Comparison of ENCODE assay signal across 1 cellular context in the genomic region with DNA sequence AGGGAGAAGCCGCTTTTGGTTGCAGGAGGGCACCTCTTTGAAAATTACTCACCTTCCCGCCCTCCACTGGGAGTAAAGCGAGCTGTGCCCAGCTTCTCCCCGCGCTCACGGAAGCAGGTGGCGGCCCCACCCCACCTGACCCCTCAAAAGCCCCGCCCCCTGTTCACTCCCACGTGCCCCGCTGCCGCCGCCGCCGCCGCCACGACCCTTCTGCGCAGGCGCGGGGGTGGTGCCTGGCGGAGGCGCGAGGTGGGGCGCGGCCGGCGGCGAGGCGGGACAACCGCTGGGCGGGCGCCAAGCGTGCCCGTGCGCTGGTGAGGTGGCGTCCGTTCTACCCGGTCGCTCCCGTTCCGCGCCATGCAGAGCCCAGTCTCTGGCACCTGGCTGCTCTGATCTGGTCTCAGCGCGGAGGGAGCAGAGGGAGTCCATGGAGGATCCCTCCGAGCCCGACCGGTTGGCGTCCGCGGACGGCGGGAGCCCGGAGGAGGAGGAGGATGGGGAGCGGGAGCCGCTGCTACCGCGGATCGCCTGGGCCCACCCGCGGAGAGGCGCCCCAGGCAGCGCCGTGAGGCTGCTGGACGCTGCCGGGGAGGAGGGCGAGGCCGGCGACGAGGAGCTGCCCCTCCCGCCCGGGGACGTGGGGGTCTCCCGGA.
A peak's percentile ranks its signal among the peaks of the same experiment; 100 is the strongest.
TF ChIP-seq lines count a peak whose summit lies in the region.

TSS of gene PI4K2B (plus strand) at position 297 of the 653 bp plus-strand sequence. CDS start at position 428, 131 bp downstream.

TF ChIP-seq in K562, 482 proteins besides CTCF, POLR2A, EP300 and RAD21 (continued from another document and continues in another):
- TF ChIP-seq AFF4 (CRISPR knock-in tag; IDR thresholded peaks at IDR 0.05) (no peak), NFIX (CRISPR knock-in tag; IDR thresholded peaks at IDR 0.05; ENCODE audit: low read depth) (no peak), ZNF239 (CRISPR knock-in tag; IDR thresholded peaks at IDR 0.05) (no peak), EGR1 (conservative IDR thresholded peaks at IDR 0.05) (no peak; the same call in 1 of the 2 replicates), ZNF695 (CRISPR knock-in tag; IDR thresholded peaks at IDR 0.05) (no peak), ZNF146 (CRISPR knock-in tag; IDR thresholded peaks at IDR 0.05; ENCODE audit: unreplicated experiment) (no peak), HEY1 (CRISPR knock-in tag; IDR thresholded peaks at IDR 0.05; ENCODE audit: borderline replicate concordance) (no peak), ZNF79 (CRISPR knock-in tag; IDR thresholded peaks at IDR 0.05; ENCODE audit: low read depth) (no peak), ZNF57 (CRISPR knock-in tag; IDR thresholded peaks at IDR 0.05) (no peak), TOE1 (IDR thresholded peaks at IDR 0.05; ENCODE audit: borderline replicate concordance) (no peak), TOE1 (CRISPR knock-in tag; IDR thresholded peaks at IDR 0.05; ENCODE audit: borderline replicate concordance, low read depth) (no peak), SRSF3 (IDR thresholded peaks at IDR 0.05; ENCODE audit: insufficient read depth, low read length) (no peak), SMAD4 (CRISPR knock-in tag; conservative IDR thresholded peaks at IDR 0.05) (peak; percentile 70), ZNF75A (CRISPR knock-in tag; IDR thresholded peaks at IDR 0.05) (no peak), E2F4 (CRISPR knock-in tag; IDR thresholded peaks at IDR 0.05; ENCODE audit: low read depth) (no peak), DLX4 (CRISPR knock-in tag; IDR thresholded peaks at IDR 0.05) (no peak), GABPA (tag; conservative IDR thresholded peaks at IDR 0.05; ENCODE audit: low read depth) (no peak), SRSF7 (optimal IDR thresholded peaks at IDR 0.05; ENCODE audit: low read depth, low read length) (no peak), ZNF311 (CRISPR knock-in tag; IDR thresholded peaks at IDR 0.05) (no peak), GATAD2A (IDR thresholded peaks at IDR 0.05) (no peak), NCOA1 (IDR thresholded peaks at IDR 0.05; ENCODE audit: low read depth) (no peak), CBX3 (IDR thresholded peaks at IDR 0.05; ENCODE audit: borderline replicate concordance in 1 of 2, low read length in 2 of 2) (no peak), MEF2D (tag; conservative IDR thresholded peaks at IDR 0.05; ENCODE audit: low read depth) (no peak), HDGF (IDR thresholded peaks at IDR 0.05) (no peak), FOSL1 (tag; conservative IDR thresholded peaks at IDR 0.05) (no peak), USF1 (CRISPR knock-in tag; IDR thresholded peaks at IDR 0.05) (peak; percentile 77), CEBPG (CRISPR knock-in tag; IDR thresholded peaks at IDR 0.05) (no peak), CEBPG (tag; conservative IDR thresholded peaks at IDR 0.05 in 1 of 2, IDR thresholded peaks at IDR 0.05 in 1 of 2) (no peak), CBX2 (IDR thresholded peaks at IDR 0.05; ENCODE audit: insufficient read depth, low read length, poor library complexity, severe bottlenecking) (no peak), ZNF780A (CRISPR knock-in tag; IDR thresholded peaks at IDR 0.05) (no peak), XRCC4 (IDR thresholded peaks at IDR 0.05; ENCODE audit: extremely low read depth, insufficient read depth, insufficient read length) (no peak), STAG1 (CRISPR knock-in tag; IDR thresholded peaks at IDR 0.05; ENCODE audit: borderline replicate concordance) (no peak), ZNF444 (CRISPR knock-in tag; IDR thresholded peaks at IDR 0.05) (no peak), NR2C1 (IDR thresholded peaks at IDR 0.05) (no peak), NR2C1 (tag; IDR thresholded peaks at IDR 0.05) (no peak), SP2 (IDR thresholded peaks at IDR 0.05; ENCODE audit: extremely low read depth, low read depth, low read length, poor library complexity, severe bottlenecking) (no peak), ZBTB26 (CRISPR knock-in tag; IDR thresholded peaks at IDR 0.05) (no peak), NFATC3 (IDR thresholded peaks at IDR 0.05) (no peak)
- TF ChIP-seq, protein P1, sequence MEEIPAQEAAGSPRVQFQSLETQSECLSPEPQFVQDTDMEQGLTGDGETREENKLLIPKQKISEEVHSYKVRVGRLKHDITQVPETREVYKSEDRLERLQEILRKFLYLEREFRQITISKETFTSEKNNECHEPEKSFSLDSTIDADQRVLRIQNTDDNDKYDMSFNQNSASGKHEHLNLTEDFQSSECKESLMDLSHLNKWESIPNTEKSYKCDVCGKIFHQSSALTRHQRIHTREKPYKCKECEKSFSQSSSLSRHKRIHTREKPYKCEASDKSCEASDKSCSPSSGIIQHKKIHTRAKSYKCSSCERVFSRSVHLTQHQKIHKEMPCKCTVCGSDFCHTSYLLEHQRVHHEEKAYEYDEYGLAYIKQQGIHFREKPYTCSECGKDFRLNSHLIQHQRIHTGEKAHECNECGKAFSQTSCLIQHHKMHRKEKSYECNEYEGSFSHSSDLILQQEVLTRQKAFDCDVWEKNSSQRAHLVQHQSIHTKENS (CRISPR knock-in tag; IDR thresholded peaks at IDR 0.05): no peak
- TF ChIP-seq, protein P2, sequence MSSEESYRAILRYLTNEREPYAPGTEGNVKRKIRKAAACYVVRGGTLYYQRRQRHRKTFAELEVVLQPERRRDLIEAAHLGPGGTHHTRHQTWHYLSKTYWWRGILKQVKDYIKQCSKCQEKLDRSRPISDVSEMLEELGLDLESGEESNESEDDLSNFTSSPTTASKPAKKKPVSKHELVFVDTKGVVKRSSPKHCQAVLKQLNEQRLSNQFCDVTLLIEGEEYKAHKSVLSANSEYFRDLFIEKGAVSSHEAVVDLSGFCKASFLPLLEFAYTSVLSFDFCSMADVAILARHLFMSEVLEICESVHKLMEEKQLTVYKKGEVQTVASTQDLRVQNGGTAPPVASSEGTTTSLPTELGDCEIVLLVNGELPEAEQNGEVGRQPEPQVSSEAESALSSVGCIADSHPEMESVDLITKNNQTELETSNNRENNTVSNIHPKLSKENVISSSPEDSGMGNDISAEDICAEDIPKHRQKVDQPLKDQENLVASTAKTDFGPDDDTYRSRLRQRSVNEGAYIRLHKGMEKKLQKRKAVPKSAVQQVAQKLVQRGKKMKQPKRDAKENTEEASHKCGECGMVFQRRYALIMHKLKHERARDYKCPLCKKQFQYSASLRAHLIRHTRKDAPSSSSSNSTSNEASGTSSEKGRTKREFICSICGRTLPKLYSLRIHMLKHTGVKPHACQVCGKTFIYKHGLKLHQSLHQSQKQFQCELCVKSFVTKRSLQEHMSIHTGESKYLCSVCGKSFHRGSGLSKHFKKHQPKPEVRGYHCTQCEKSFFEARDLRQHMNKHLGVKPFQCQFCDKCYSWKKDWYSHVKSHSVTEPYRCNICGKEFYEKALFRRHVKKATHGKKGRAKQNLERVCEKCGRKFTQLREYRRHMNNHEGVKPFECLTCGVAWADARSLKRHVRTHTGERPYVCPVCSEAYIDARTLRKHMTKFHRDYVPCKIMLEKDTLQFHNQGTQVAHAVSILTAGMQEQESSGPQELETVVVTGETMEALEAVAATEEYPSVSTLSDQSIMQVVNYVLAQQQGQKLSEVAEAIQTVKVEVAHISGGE (CRISPR knock-in tag; IDR thresholded peaks at IDR 0.05): no peak; a peak in 1 of 6 replicates
- TF ChIP-seq, protein P3, sequence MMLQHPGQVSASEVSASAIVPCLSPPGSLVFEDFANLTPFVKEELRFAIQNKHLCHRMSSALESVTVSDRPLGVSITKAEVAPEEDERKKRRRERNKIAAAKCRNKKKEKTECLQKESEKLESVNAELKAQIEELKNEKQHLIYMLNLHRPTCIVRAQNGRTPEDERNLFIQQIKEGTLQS (IDR thresholded peaks at IDR 0.05): no peak
- TF ChIP-seq, protein P3 (CRISPR knock-in tag; conservative IDR thresholded peaks at IDR 0.05): no peak
- TF ChIP-seq, protein P4, sequence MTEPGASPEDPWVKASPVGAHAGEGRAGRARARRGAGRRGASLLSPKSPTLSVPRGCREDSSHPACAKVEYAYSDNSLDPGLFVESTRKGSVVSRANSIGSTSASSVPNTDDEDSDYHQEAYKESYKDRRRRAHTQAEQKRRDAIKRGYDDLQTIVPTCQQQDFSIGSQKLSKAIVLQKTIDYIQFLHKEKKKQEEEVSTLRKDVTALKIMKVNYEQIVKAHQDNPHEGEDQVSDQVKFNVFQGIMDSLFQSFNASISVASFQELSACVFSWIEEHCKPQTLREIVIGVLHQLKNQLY (CRISPR knock-in tag; conservative IDR thresholded peaks at IDR 0.05): no peak
- TF ChIP-seq, protein P5, sequence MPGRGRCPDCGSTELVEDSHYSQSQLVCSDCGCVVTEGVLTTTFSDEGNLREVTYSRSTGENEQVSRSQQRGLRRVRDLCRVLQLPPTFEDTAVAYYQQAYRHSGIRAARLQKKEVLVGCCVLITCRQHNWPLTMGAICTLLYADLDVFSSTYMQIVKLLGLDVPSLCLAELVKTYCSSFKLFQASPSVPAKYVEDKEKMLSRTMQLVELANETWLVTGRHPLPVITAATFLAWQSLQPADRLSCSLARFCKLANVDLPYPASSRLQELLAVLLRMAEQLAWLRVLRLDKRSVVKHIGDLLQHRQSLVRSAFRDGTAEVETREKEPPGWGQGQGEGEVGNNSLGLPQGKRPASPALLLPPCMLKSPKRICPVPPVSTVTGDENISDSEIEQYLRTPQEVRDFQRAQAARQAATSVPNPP (IDR thresholded peaks at IDR 0.05; ENCODE audit: borderline replicate concordance, insufficient read depth, insufficient read length): no peak
- TF ChIP-seq, protein P6, sequence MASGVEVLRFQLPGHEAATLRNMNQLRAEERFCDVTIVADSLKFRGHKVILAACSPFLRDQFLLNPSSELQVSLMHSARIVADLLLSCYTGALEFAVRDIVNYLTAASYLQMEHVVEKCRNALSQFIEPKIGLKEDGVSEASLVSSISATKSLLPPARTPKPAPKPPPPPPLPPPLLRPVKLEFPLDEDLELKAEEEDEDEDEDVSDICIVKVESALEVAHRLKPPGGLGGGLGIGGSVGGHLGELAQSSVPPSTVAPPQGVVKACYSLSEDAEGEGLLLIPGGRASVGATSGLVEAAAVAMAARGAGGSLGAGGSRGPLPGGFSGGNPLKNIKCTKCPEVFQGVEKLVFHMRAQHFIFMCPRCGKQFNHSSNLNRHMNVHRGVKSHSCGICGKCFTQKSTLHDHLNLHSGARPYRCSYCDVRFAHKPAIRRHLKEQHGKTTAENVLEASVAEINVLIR (CRISPR knock-in tag; IDR thresholded peaks at IDR 0.05): no peak
- TF ChIP-seq, protein P7, sequence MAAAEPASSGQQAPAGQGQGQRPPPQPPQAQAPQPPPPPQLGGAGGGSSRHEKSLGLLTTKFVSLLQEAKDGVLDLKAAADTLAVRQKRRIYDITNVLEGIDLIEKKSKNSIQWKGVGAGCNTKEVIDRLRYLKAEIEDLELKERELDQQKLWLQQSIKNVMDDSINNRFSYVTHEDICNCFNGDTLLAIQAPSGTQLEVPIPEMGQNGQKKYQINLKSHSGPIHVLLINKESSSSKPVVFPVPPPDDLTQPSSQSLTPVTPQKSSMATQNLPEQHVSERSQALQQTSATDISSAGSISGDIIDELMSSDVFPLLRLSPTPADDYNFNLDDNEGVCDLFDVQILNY (CRISPR knock-in tag; IDR thresholded peaks at IDR 0.05): no peak
